Comparison of ENCODE assay signal across 14 cellular contexts in genomic region chr6:41051873-41052272, GRCh38. TPM values are rescaled to one million over a fixed set of nuclear protein-coding genes. Genes with fewer than 3 reads are reported as not detected.
DNase-seq lines count a peak whose midpoint lies in the region; ATAC-seq and TF ChIP-seq lines count a peak whose summit lies in the region.
"Had no signal": no experiment of that assay in that cellular context is flagged by ENCODE, and none has a peak within 500 bp of the region (broad histone marks: within the 10 kb centered on the region; RNA-seq: fewer than 3 reads in every experiment).

No MANE protein-coding gene starts in this region.

- H3K4me3 Mint-ChIP-seq in activated T-cell treated with anti-CD3 and anti-CD28 coated beads, Interleukin-2, amount 50 U/mL, for 72 hours: no peak overlapping the region
- no peak overlapping the region for H3K4me3 Mint-ChIP-seq in activated T-helper 1 cell treated with anti-CD3 and anti-CD28 coated beads, Interleukin-12 subunit alpha, Interleukin-12 subunit beta, Interleukin-2, Interleukin-4 antibody, amounts not matched to agents 30 ng/mL and 10 ng/mL and 1 ng/mL, durations not matched to agents 14 hours and 24 hours and 36 hours
- H3K4me3 Mint-ChIP-seq in stimulated activated memory B cell treated with anti-CD40 and anti-IgM and Interleukin-4, amounts not matched to agents 10 μg/mL and 1 μg/mL and 100 μg/mL, for 72 hours: no peak overlapping the region

- no peaks in the 10 kb centered on the region for H3K9me3 ChIP-seq in lower lobe of right lung

- no peak overlapping the region for H3K4me3 ChIP-seq in lower lobe of right lung

- H3K4me1 ChIP-seq in lower lobe of right lung: peaks cover 11% of the 10 kb centered on the region

- no peak overlapping the region for H3K27ac ChIP-seq in lower lobe of right lung

- peaks cover 17% of the 10 kb centered on the region for H3K4me1 Mint-ChIP-seq in activated T-cell treated with anti-CD3 and anti-CD28 coated beads, Interleukin-2, amount 50 U/mL, for 72 hours (ENCODE audit: low read depth)
- peaks cover 16% of the 10 kb centered on the region for H3K4me1 Mint-ChIP-seq in activated T-helper 1 cell treated with anti-CD3 and anti-CD28 coated beads, Interleukin-12 subunit alpha, Interleukin-12 subunit beta, Interleukin-2, Interleukin-4 antibody, amounts not matched to agents 30 ng/mL and 10 ng/mL and 1 ng/mL, durations not matched to agents 14 hours and 24 hours and 36 hours (ENCODE audit: low read depth)
- H3K4me1 Mint-ChIP-seq in stimulated activated memory B cell treated with anti-CD40 and anti-IgM and Interleukin-4, amounts not matched to agents 10 μg/mL and 1 μg/mL and 100 μg/mL, for 72 hours: peaks cover 21% of the 10 kb centered on the region

- peaks cover 3 to 4% of the 10 kb centered on the region in 2 donors for H3K36me3 Mint-ChIP-seq in activated T-cell treated with anti-CD3 and anti-CD28 coated beads, Interleukin-2, amount 50 U/mL, for 72 hours (ENCODE audit: insufficient read depth in 2 of 2)
- H3K36me3 Mint-ChIP-seq in activated T-helper 1 cell treated with anti-CD3 and anti-CD28 coated beads, Interleukin-12 subunit alpha, Interleukin-12 subunit beta, Interleukin-2, Interleukin-4 antibody, amounts not matched to agents 30 ng/mL and 10 ng/mL and 1 ng/mL, durations not matched to agents 14 hours and 24 hours and 36 hours (ENCODE audit: low read depth): peaks cover 6% of the 10 kb centered on the region
- peaks cover 22% of the 10 kb centered on the region for H3K36me3 Mint-ChIP-seq in stimulated activated memory B cell treated with anti-CD40 and anti-IgM and Interleukin-4, amounts not matched to agents 10 μg/mL and 1 μg/mL and 100 μg/mL, for 72 hours

- H3K9me3 Mint-ChIP-seq in activated T-cell treated with anti-CD3 and anti-CD28 coated beads, Interleukin-2, amount 50 U/mL, for 72 hours: no peaks in the 10 kb centered on the region
- H3K9me3 Mint-ChIP-seq in activated T-helper 1 cell treated with anti-CD3 and anti-CD28 coated beads, Interleukin-12 subunit alpha, Interleukin-12 subunit beta, Interleukin-2, Interleukin-4 antibody, amounts not matched to agents 30 ng/mL and 10 ng/mL and 1 ng/mL, durations not matched to agents 14 hours and 24 hours and 36 hours: no peaks in the 10 kb centered on the region
- H3K9me3 Mint-ChIP-seq in stimulated activated memory B cell treated with anti-CD40 and anti-IgM and Interleukin-4, amounts not matched to agents 10 μg/mL and 1 μg/mL and 100 μg/mL, for 72 hours: no peaks in the 10 kb centered on the region
- H3K9me3 Mint-ChIP-seq: IgD-negative memory B cell had no signal

- H3K27me3 ChIP-seq in lower lobe of right lung (ENCODE audit: low read depth): no peaks in the 10 kb centered on the region

- peak overlapping the region; percentile 0 for H3K27ac Mint-ChIP-seq in activated T-cell treated with anti-CD3 and anti-CD28 coated beads, Interleukin-2, amount 50 U/mL, for 72 hours
- H3K27ac Mint-ChIP-seq in activated T-helper 1 cell treated with anti-CD3 and anti-CD28 coated beads, Interleukin-12 subunit alpha, Interleukin-12 subunit beta, Interleukin-2, Interleukin-4 antibody, amounts not matched to agents 30 ng/mL and 10 ng/mL and 1 ng/mL, durations not matched to agents 14 hours and 24 hours and 36 hours: peak overlapping the region; percentile 27
- peak overlapping the region; percentile 33 for H3K27ac Mint-ChIP-seq in stimulated activated memory B cell treated with anti-CD40 and anti-IgM and Interleukin-4, amounts not matched to agents 10 μg/mL and 1 μg/mL and 100 μg/mL, for 72 hours

- intact Hi-C loops in activated T-helper 1 cell treated with anti-CD3 and anti-CD28 coated beads, Interleukin-12 subunit alpha, Interleukin-12 subunit beta, Interleukin-2, Interleukin-4 antibody, amounts not matched to agents 30 ng/mL and 10 ng/mL and 1 ng/mL, durations not matched to agents 14 hours and 24 hours and 36 hours (cut with micrococcal nuclease): no loop called here
- intact Hi-C loops in lower lobe of right lung (cut with DNase I): no loop called here

- H3K27me3 Mint-ChIP-seq in activated T-cell treated with anti-CD3 and anti-CD28 coated beads, Interleukin-2, amount 50 U/mL, for 72 hours (ENCODE audit: low read depth): no peaks in the 10 kb centered on the region
- no peaks in the 10 kb centered on the region for H3K27me3 Mint-ChIP-seq in activated T-helper 1 cell treated with anti-CD3 and anti-CD28 coated beads, Interleukin-12 subunit alpha, Interleukin-12 subunit beta, Interleukin-2, Interleukin-4 antibody, amounts not matched to agents 30 ng/mL and 10 ng/mL and 1 ng/mL, durations not matched to agents 14 hours and 24 hours and 36 hours (ENCODE audit: insufficient read depth)
- no peaks in the 10 kb centered on the region for H3K27me3 Mint-ChIP-seq in stimulated activated memory B cell treated with anti-CD40 and anti-IgM and Interleukin-4, amounts not matched to agents 10 μg/mL and 1 μg/mL and 100 μg/mL, for 72 hours
- H3K27me3 Mint-ChIP-seq: IgD-negative memory B cell had no signal

- no peak for DNase-seq in activated T-cell treated with anti-CD3 and anti-CD28 coated beads, Interleukin-2, amount 50 U/mL, for 72 hours
- DNase-seq in activated T-cell treated with anti-CD3 and anti-CD28 coated beads for 4 hours: no peak
- peak; percentile 10 for DNase-seq in NCI-H2029 (lab: John Stamatoyannopoulos, UW)
- no peak for DNase-seq in activated T-helper 1 cell treated with anti-CD3 and anti-CD28 coated beads, Interleukin-12 subunit alpha, Interleukin-12 subunit beta, Interleukin-2, Interleukin-4 antibody, amounts not matched to agents 30 ng/mL and 10 ng/mL and 1 ng/mL, durations not matched to agents 14 hours and 24 hours and 36 hours (ENCODE audit: low spot score)
- DNase-seq in UCSD-AML1 (lab: John Stamatoyannopoulos, UW; ENCODE audit: unreplicated experiment): no peak
- no peak for DNase-seq in lower lobe of right lung
- DNase-seq: central memory CD4-positive, alpha-beta T cell; NCI-H446 treated with DMSO at 0.1 percent for 48 hours; stimulated activated naive CD4-positive, alpha-beta T cell treated with Interleukin-2 at 50 U/mL for 16 hours had no signal

- no peak for TF ChIP-seq CTCF in lower lobe of right lung (IDR thresholded peaks at IDR 0.05)

- no peak for ATAC-seq in activated T-cell treated with anti-CD3 and anti-CD28 coated beads, Interleukin-2, amount 50 U/mL, for 72 hours (replicated peaks in 1 of 2)
- ATAC-seq in stimulated activated memory B cell treated with anti-CD40 and anti-IgM and Interleukin-4, amounts not matched to agents 10 μg/mL and 1 μg/mL and 100 μg/mL, for 72 hours: peak; percentile 67
- ATAC-seq in lower lobe of right lung (no peak), HG02885 (IDR thresholded peaks at IDR 0.05; ENCODE audit: poor library complexity, unreplicated experiment) (no peak)

- no peaks in the 10 kb centered on the region for H3K36me3 ChIP-seq in lower lobe of right lung

RNA-seq across cellular contexts. Expression of gene APOBEC2, which starts 1.1 kb away (rescaled TPM):
- total RNA-seq in activated T-cell treated with anti-CD3 and anti-CD28 coated beads, Interleukin-2, amount 50 U/mL, for 72 hours: not detected
- total RNA-seq in activated T-helper 1 cell treated with anti-CD3 and anti-CD28 coated beads, Interleukin-12 subunit alpha, Interleukin-12 subunit beta, Interleukin-2, Interleukin-4 antibody, amounts not matched to agents 30 ng/mL and 10 ng/mL and 1 ng/mL, durations not matched to agents 14 hours and 24 hours and 36 hours: not detected in 2 replicates
- total RNA-seq in lower lobe of right lung: 0.65 TPM
- total RNA-seq: H1, kidney epithelial cell had no signal

RNA-seq across cellular contexts. Expression of gene TSPO2, which starts 9.6 kb away (rescaled TPM):
- total RNA-seq in activated T-cell treated with anti-CD3 and anti-CD28 coated beads, Interleukin-2, amount 50 U/mL, for 72 hours: not detected
- not detected in 2 replicates for total RNA-seq in activated T-helper 1 cell treated with anti-CD3 and anti-CD28 coated beads, Interleukin-12 subunit alpha, Interleukin-12 subunit beta, Interleukin-2, Interleukin-4 antibody, amounts not matched to agents 30 ng/mL and 10 ng/mL and 1 ng/mL, durations not matched to agents 14 hours and 24 hours and 36 hours
- not detected for total RNA-seq in lower lobe of right lung
- total RNA-seq: H1, kidney epithelial cell had no signal

RNA-seq across cellular contexts. Expression of gene UNC5CL, which starts 12.9 kb away (rescaled TPM):
- total RNA-seq in activated T-cell treated with anti-CD3 and anti-CD28 coated beads, Interleukin-2, amount 50 U/mL, for 72 hours: 1 to 10 TPM; 4.0 to 5.5 TPM
- 0.93 and 0.99 TPM in 2 replicates for total RNA-seq in activated T-helper 1 cell treated with anti-CD3 and anti-CD28 coated beads, Interleukin-12 subunit alpha, Interleukin-12 subunit beta, Interleukin-2, Interleukin-4 antibody, amounts not matched to agents 30 ng/mL and 10 ng/mL and 1 ng/mL, durations not matched to agents 14 hours and 24 hours and 36 hours
- 1.1 TPM for total RNA-seq in lower lobe of right lung

RNA-seq across cellular contexts. Expression of gene OARD1, which starts 20.3 kb away (rescaled TPM):
- total RNA-seq in activated T-cell treated with anti-CD3 and anti-CD28 coated beads, Interleukin-2, amount 50 U/mL, for 72 hours: 10 to 100 TPM; 62.7 to 73.1 TPM
- total RNA-seq in activated T-helper 1 cell treated with anti-CD3 and anti-CD28 coated beads, Interleukin-12 subunit alpha, Interleukin-12 subunit beta, Interleukin-2, Interleukin-4 antibody, amounts not matched to agents 30 ng/mL and 10 ng/mL and 1 ng/mL, durations not matched to agents 14 hours and 24 hours and 36 hours: 26.8 and 30.4 TPM in 2 replicates
- 28.7 TPM for total RNA-seq in lower lobe of right lung

RNA-seq across cellular contexts. Expression of gene NFYA, which starts 20.9 kb away (rescaled TPM):
- total RNA-seq in activated T-cell treated with anti-CD3 and anti-CD28 coated beads, Interleukin-2, amount 50 U/mL, for 72 hours: 10 to 100 TPM; 32.4 to 34.4 TPM
- total RNA-seq in activated T-helper 1 cell treated with anti-CD3 and anti-CD28 coated beads, Interleukin-12 subunit alpha, Interleukin-12 subunit beta, Interleukin-2, Interleukin-4 antibody, amounts not matched to agents 30 ng/mL and 10 ng/mL and 1 ng/mL, durations not matched to agents 14 hours and 24 hours and 36 hours: 29.6 and 30.1 TPM in 2 replicates
- total RNA-seq in lower lobe of right lung: 21.0 TPM
